In genomic region chr4:77881460-77882295, GRCh38 we compare ENCODE assay signal across 11 cellular contexts. TPM values are rescaled to one million over a fixed set of nuclear protein-coding genes. Genes with fewer than 3 reads are reported as not detected.
DNase-seq lines count a peak whose midpoint lies in the region; ATAC-seq, FAIRE-seq and TF ChIP-seq lines count a peak whose summit lies in the region.
"Had no signal": no experiment of that assay in that cellular context is flagged by ENCODE, and none has a peak within 500 bp of the region (broad histone marks: within the 10 kb centered on the region; RNA-seq: fewer than 3 reads in every experiment).

No MANE protein-coding gene starts in this region.

- H3K4me3 Mint-ChIP-seq in activated naive CD4-positive, alpha-beta T cell treated with anti-CD3 and anti-CD28 coated beads, Interleukin-2, amount 10 ng/mL, durations not matched to agents 7 days and 5 days: no peak overlapping the region

- TF ChIP-seq RAD21 in HepG2 (CRISPR knock-in tag; IDR thresholded peaks at IDR 0.05): no peak

- no TSS peak for BruUV-seq in HepG2 (replicated peaks; lab: Mats Ljungman, UMichigan)

- no peaks in the 10 kb centered on the region for H3K27me3 Mint-ChIP-seq in activated naive CD4-positive, alpha-beta T cell treated with anti-CD3 and anti-CD28 coated beads, Interleukin-2, amount 10 ng/mL, durations not matched to agents 7 days and 5 days

- TF ChIP-seq CTCF in AG10803 (conservative IDR thresholded peaks at IDR 0.05; ENCODE audit: low read length) (no peak), brain microvascular endothelial cell (IDR thresholded peaks at IDR 0.05; ENCODE audit: low read depth, low read length, missing control alignments) (no peak), HepG2 (CRISPR knock-in tag; IDR thresholded peaks at IDR 0.05) (peak; percentile 24; the same call in 1 of the 2 replicates)

- peak; percentile 21 for DNase-seq in AG10803 (ENCODE audit: low read depth)
- peak; percentile 5 for DNase-seq in H4 (ENCODE audit: low spot score)
- peak; percentile 29 for DNase-seq in brain microvascular endothelial cell
- DNase-seq in HepG2 (ENCODE audit: low spot score): peak; percentile 80
- no peak for DNase-seq in activated naive CD4-positive, alpha-beta T cell treated with anti-CD3 and anti-CD28 coated beads, Interleukin-2, amount 10 ng/mL, durations not matched to agents 7 days and 5 days
- DNase-seq in NCI-H1092 (lab: John Stamatoyannopoulos, UW): no peak
- DNase-seq: activated CD4-positive, alpha-beta T cell treated with anti-CD3 and anti-CD28 coated beads, Interleukin-2, amount 50 U/mL, for 4 hours; Karpas-422 had no signal

- H3K4me1 ChIP-seq in HepG2 (ENCODE audit: insufficient read depth, low read length): peaks cover 33% of the 10 kb centered on the region

- intact Hi-C loops in HepG2 (cut with micrococcal nuclease; ENCODE audit: unreplicated experiment): loop anchor here (5.0 kb wide), 1 partner anchor 64 kb away; the partner anchor contains the start of gene CNOT6L

- H3K36me3 ChIP-seq in brain microvascular endothelial cell (replicated peaks): peaks cover 8% of the 10 kb centered on the region
- peaks cover 6 to 32% of the 10 kb centered on the region in 2 experiments; a peak in 4 of 5 replicates for H3K36me3 ChIP-seq in HepG2 (replicated peaks in 1 of 2; ENCODE audit: control insufficient read depth in 1 of 2, insufficient read depth in 2 of 2, low read length in 2 of 2)

- H3K9me3 Mint-ChIP-seq in activated naive CD4-positive, alpha-beta T cell treated with anti-CD3 and anti-CD28 coated beads, Interleukin-2, amount 10 ng/mL, durations not matched to agents 7 days and 5 days: no peaks in the 10 kb centered on the region

- no peak overlapping the region for H2AFZ ChIP-seq in HepG2 (ENCODE audit: low read length)

- POLR2A ChIA-PET in HepG2 (lab: Yijun Ruan, JAX): interaction anchor here (2.4 kb wide), 1 partner anchor 19 kb away, joined by 12 read pairs; the partner anchor contains the start of gene MRPL1

- 27% methylated on average over 8 of the region's 8 CpGs for WGBS in HepG2 (ENCODE audit: low lambda C conversion rate)

- H3K27me3 ChIP-seq in brain microvascular endothelial cell (replicated peaks): no peaks in the 10 kb centered on the region
- no peaks in the 10 kb centered on the region for H3K27me3 ChIP-seq in HepG2 (ENCODE audit: control insufficient read depth in 1 of 2, insufficient read depth in 2 of 2, low read length in 2 of 2)

- H3K79me2 ChIP-seq in HepG2 (ENCODE audit: insufficient read depth, low read length): peaks cover 50% of the 10 kb centered on the region

- H3K4me2 ChIP-seq in HepG2 (ENCODE audit: low read depth, low read length): peak overlapping the region; percentile 59

- FAIRE-seq in HepG2 (lab: Jason Lieb, UNC): peak; percentile 93
- FAIRE-seq: urothelium cell line had no signal

- H4K20me1 ChIP-seq in HepG2 (ENCODE audit: insufficient read depth, low read length): peaks cover 4% of the 10 kb centered on the region

- no peak overlapping the region for H3K27ac Mint-ChIP-seq in activated naive CD4-positive, alpha-beta T cell treated with anti-CD3 and anti-CD28 coated beads, Interleukin-2, amount 10 ng/mL, durations not matched to agents 7 days and 5 days

- peak in 1 of 2 experiments; percentile 33; a peak in 1 of 4 replicates for TF ChIP-seq EP300 in HepG2 (IDR thresholded peaks at IDR 0.05; ENCODE audit: low read depth in 2 of 2, low read length in 2 of 2)
- TF ChIP-seq EP300 in HepG2 (CRISPR knock-in tag; IDR thresholded peaks at IDR 0.05; ENCODE audit: borderline replicate concordance): no peak

- CTCF ChIA-PET in HepG2 (lab: Yijun Ruan, JAX; ENCODE audit: low intra/inter-chr PET ratio, low total read pairs): no interaction called here
- CTCF ChIA-PET in activated naive CD4-positive, alpha-beta T cell treated with anti-CD3 and anti-CD28 coated beads, Interleukin-2, amount 10 ng/mL, durations not matched to agents 7 days and 5 days (lab: Charles Lee): interaction anchor here (0.6 kb wide), 1 partner anchor 11 kb away, joined by 3 read pairs; no protein-coding TSS in a partner anchor

- in situ Hi-C loops in brain microvascular endothelial cell (cut with HindIII; ENCODE audit: low pct_ligation_motif_present, low sequenced_read_pairs): no loop called here
- in situ Hi-C loops in HepG2 (cut with HindIII; ENCODE audit: extremely low pct_ligation_motif_present, low pct_unique_long_range_greater_than_20kb): no loop called here

- H3K27ac ChIP-seq in brain microvascular endothelial cell (no peak overlapping the region), HepG2 (ENCODE audit: extremely low read length, insufficient read depth, low read length) (peak overlapping the region; percentile 47)

- ATAC-seq in HepG2: peak; percentile 99
- no peak for ATAC-seq in GM19395 (IDR thresholded peaks at IDR 0.05; ENCODE audit: unreplicated experiment)
- no peak for ATAC-seq in HG03095 (IDR thresholded peaks at IDR 0.05; ENCODE audit: unreplicated experiment)

- no peak for TF ChIP-seq POLR2A in HepG2 (IDR thresholded peaks at IDR 0.05; ENCODE audit: insufficient read depth in 1 of 2, low read depth in 2 of 2, low read length in 2 of 2)

- no peaks in the 10 kb centered on the region for H3K9me3 ChIP-seq in HepG2 (ENCODE audit: low read length)

- H3K4me3 ChIP-seq in AG10803 (ENCODE audit: low read length) (no peak overlapping the region), brain microvascular endothelial cell (ENCODE audit: low read depth, low read length) (no peak overlapping the region), HepG2 (replicated peaks in 1 of 3; ENCODE audit: insufficient read depth in 1 of 3, low read depth in 2 of 3, low read length in 3 of 3) (no peak overlapping the region; a peak in 1 of 6 replicates)

- H3K36me3 Mint-ChIP-seq in activated naive CD4-positive, alpha-beta T cell treated with anti-CD3 and anti-CD28 coated beads, Interleukin-2, amount 10 ng/mL, durations not matched to agents 7 days and 5 days: peaks cover 42% of the 10 kb centered on the region

- peaks cover 26% of the 10 kb centered on the region for H3K4me1 Mint-ChIP-seq in activated naive CD4-positive, alpha-beta T cell treated with anti-CD3 and anti-CD28 coated beads, Interleukin-2, amount 10 ng/mL, durations not matched to agents 7 days and 5 days

- no peak overlapping the region for H3K9ac ChIP-seq in HepG2 (ENCODE audit: insufficient read depth, low read depth, low read length)

TF ChIP-seq in HepG2, 621 proteins besides CTCF, POLR2A, EP300 and RAD21 (continues in another document):
- TF ChIP-seq, protein P1, sequence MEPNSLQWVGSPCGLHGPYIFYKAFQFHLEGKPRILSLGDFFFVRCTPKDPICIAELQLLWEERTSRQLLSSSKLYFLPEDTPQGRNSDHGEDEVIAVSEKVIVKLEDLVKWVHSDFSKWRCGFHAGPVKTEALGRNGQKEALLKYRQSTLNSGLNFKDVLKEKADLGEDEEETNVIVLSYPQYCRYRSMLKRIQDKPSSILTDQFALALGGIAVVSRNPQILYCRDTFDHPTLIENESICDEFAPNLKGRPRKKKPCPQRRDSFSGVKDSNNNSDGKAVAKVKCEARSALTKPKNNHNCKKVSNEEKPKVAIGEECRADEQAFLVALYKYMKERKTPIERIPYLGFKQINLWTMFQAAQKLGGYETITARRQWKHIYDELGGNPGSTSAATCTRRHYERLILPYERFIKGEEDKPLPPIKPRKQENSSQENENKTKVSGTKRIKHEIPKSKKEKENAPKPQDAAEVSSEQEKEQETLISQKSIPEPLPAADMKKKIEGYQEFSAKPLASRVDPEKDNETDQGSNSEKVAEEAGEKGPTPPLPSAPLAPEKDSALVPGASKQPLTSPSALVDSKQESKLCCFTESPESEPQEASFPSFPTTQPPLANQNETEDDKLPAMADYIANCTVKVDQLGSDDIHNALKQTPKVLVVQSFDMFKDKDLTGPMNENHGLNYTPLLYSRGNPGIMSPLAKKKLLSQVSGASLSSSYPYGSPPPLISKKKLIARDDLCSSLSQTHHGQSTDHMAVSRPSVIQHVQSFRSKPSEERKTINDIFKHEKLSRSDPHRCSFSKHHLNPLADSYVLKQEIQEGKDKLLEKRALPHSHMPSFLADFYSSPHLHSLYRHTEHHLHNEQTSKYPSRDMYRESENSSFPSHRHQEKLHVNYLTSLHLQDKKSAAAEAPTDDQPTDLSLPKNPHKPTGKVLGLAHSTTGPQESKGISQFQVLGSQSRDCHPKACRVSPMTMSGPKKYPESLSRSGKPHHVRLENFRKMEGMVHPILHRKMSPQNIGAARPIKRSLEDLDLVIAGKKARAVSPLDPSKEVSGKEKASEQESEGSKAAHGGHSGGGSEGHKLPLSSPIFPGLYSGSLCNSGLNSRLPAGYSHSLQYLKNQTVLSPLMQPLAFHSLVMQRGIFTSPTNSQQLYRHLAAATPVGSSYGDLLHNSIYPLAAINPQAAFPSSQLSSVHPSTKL (CRISPR knock-in tag; IDR thresholded peaks at IDR 0.05): peak; percentile 74
- no peak for TF ChIP-seq PHF20 (CRISPR knock-in tag; IDR thresholded peaks at IDR 0.05)

RNA-seq across cellular contexts. Expression of gene MRPL1, which starts 19.0 kb away (rescaled TPM):
- total RNA-seq in H4 (2014; rRNA removed; shearing (Covaris generic)): 33.2 and 38.5 TPM in 2 replicates
- total RNA-seq in HepG2 (2016; rRNA removed; fragmentation: Illumina TruSeq; extraction: Trizol): 61.5 and 86.1 TPM in 2 replicates
- total RNA-seq in HepG2 (2016; cell fraction: cytosol; rRNA removed; fragmentation: Illumina TruSeq; extraction: Trizol; ENCODE audit: low read depth): 24.2 and 24.6 TPM in 2 replicates
- 59.8 and 88.0 TPM in 2 replicates for total RNA-seq in HepG2 (2016; cell fraction: insoluble cytoplasmic fraction; rRNA removed; fragmentation: Illumina TruSeq; extraction: Trizol)
- total RNA-seq in HepG2 (2016; cell fraction: membrane; rRNA removed; fragmentation: Illumina TruSeq; extraction: Trizol): 28.9 and 30.9 TPM in 2 replicates
- total RNA-seq in HepG2 (2016; cell fraction: nucleus; rRNA removed; fragmentation: Illumina TruSeq; extraction: Trizol): 37.9 and 38.5 TPM in 2 replicates
- 14.7 and 23.3 TPM in 2 replicates for polyA plus RNA-seq in HepG2 (2011; rRNA removed)
- polyA plus RNA-seq in HepG2 (2011; cell fraction: cytosol; rRNA removed): 7.4 and 10.3 TPM in 2 replicates
- polyA plus RNA-seq in HepG2 (2011; cell fraction: nucleus; rRNA removed): 3.6 and 6.4 TPM in 2 replicates
- 17.1 and 30.1 TPM in 2 replicates for polyA plus RNA-seq in HepG2 (2012)
- polyA plus RNA-seq in HepG2 (2016; cell fraction: cytosol; fragmentation: Illumina TruSeq; extraction: Trizol; ENCODE audit: low read depth): 17.6 and 17.9 TPM in 2 replicates
- polyA plus RNA-seq in HepG2 (2016; cell fraction: insoluble cytoplasmic fraction; fragmentation: Illumina TruSeq; extraction: Trizol; ENCODE audit: low read depth): 78.7 and 83.9 TPM in 2 replicates
- 21.9 and 24.3 TPM in 2 replicates for polyA plus RNA-seq in HepG2 (2016; cell fraction: membrane; fragmentation: Illumina TruSeq; extraction: Trizol; ENCODE audit: low read depth)
- 34.0 and 38.0 TPM in 2 replicates for polyA plus RNA-seq in HepG2 (2016; cell fraction: nucleus; fragmentation: Illumina TruSeq; extraction: Trizol; ENCODE audit: insufficient read depth, low read depth)
- polyA minus RNA-seq in HepG2 (2011; rRNA and poly(A)+ RNA removed; ENCODE audit: low replicate concordance): 2.9 and 3.6 TPM in 2 replicates
- polyA minus RNA-seq in HepG2 (2011; cell fraction: cytosol; rRNA and poly(A)+ RNA removed): 7.6 and 8.1 TPM in 2 replicates
- 33.4 and 37.1 TPM in 2 replicates for polyA minus RNA-seq in HepG2 (2011; cell fraction: nucleus; rRNA and poly(A)+ RNA removed)

Comparison
In these comparisons a context has a peak if more than half of its experiments do, and no peak if none do; other contexts are left out.
1. DNase-seq: peak in AG10803 (single experiment), H4 (single experiment), brain microvascular endothelial cell (single experiment) and HepG2 (single experiment); none in activated naive CD4-positive, alpha-beta T cell treated with anti-CD3 and anti-CD28 coated beads, Interleukin-2, amount 10 ng/mL, durations not matched to agents 7 days and 5 days (single experiment) and NCI-H1092 (single experiment).